In genomic region chr14:53956427-53957201, GRCh38 we compare ENCODE assay signal across 8 cellular contexts. TPM values are rescaled to one million over a fixed set of nuclear protein-coding genes. Genes with fewer than 3 reads are reported as not detected.
A peak's percentile ranks its signal among the peaks of the same experiment; 100 is the strongest.
DNase-seq lines count a peak whose midpoint lies in the region; ATAC-seq, FAIRE-seq and TF ChIP-seq lines count a peak whose summit lies in the region.

Gene BMP4 (minus strand): TSS chr14:53956825. CDS start chr14:53952222, 4,603 bp downstream.

- intact Hi-C loops in aorta (cut with DNase I) = loop anchor here (5.0 to 10.0 kb wide), 3 partner anchors 216 to 378 kb away; no protein-coding TSS in a partner anchor

- H3K27me3 ChIP-seq in SJCRH30 (no peaks in the 10 kb centered on the region), aorta (ENCODE audit: control insufficient read depth in 1 of 2, insufficient read depth in 2 of 2, low read length in 1 of 2) (no peaks in the 10 kb centered on the region)

- H3K27ac ChIP-seq in SJCRH30 = no peak within 1 kb of the TSS
- peak within 1 kb of the TSS in 1 of 2 donors; percentile 29 for H3K27ac ChIP-seq in aorta (ENCODE audit: low read depth in 1 of 2, low read length in 2 of 2)

- no peak for TF ChIP-seq CTCF in epithelial cell of esophagus (IDR thresholded peaks at IDR 0.05; ENCODE audit: insufficient read depth, low read depth, low read length, missing control alignments)

- H3K36me3 ChIP-seq in SJCRH30 (peaks cover under 1% of the 10 kb centered on the region; the same call in 1 of the 2 replicates), aorta (ENCODE audit: control insufficient read depth in 1 of 2, insufficient read depth in 2 of 2, low read length in 1 of 2) (no peaks in the 10 kb centered on the region)

- ATAC-seq in aorta (ENCODE audit: low FRiP score) = peak; percentile 79

- no peaks in the 10 kb centered on the region for H3K9me3 ChIP-seq in SJCRH30 (replicated peaks)
- no peaks in the 10 kb centered on the region for H3K9me3 ChIP-seq in aorta (ENCODE audit: control insufficient read depth, low read length)

- H3K4me3 ChIP-seq in SJCRH30 (no peak within 1 kb of the TSS), epithelial cell of esophagus (ENCODE audit: low read length) (peak within 1 kb of the TSS; percentile 4), aorta (ENCODE audit: low read length in 2 of 2) (peak within 1 kb of the TSS; percentile 55 to 72)

- 12 to 13% methylated on average over 44 to 45 of the region's 45 CpGs for whole genome bisulfite sequencing in aorta, 2 donors

- no peak for FAIRE-seq in frontal cortex (lab: Jason Lieb, UNC)

- peak; percentile 57 for DNase-seq in activated CD8-positive, alpha-beta memory T cell treated with anti-CD3 and anti-CD28 coated beads, Interleukin-2, amount 50 U/mL, for 48 hours
- DNase-seq in activated CD8-positive, alpha-beta memory T cell treated with anti-CD3 and anti-CD28 coated beads for 24 hours = no peak
- DNase-seq in SJCRH30 = no peak
- peak; percentile 65 for DNase-seq in epithelial cell of esophagus (ENCODE audit: low read depth)
- DNase-seq in mucosa of gallbladder (ENCODE audit: low spot score) = peak; percentile 92
- DNase-seq in aorta = peak; percentile 91 to 92
- DNase-seq in frontal cortex (ENCODE audit: low spot score in 2 of 2) = no peak
- DNase-seq in NCI-H1436 treated with DMSO at 0.1 percent for 48 hours (lab: John Stamatoyannopoulos, UW) = no peak

- no peaks in the 10 kb centered on the region for H3K4me1 ChIP-seq in SJCRH30
- H3K4me1 ChIP-seq in aorta (ENCODE audit: control insufficient read depth in 1 of 2, insufficient read depth in 2 of 2, low read length in 2 of 2) = no peaks in the 10 kb centered on the region

RNA-seq across cellular contexts. Expression of gene BMP4, which starts in this region (rescaled TPM):
- total RNA-seq in SJCRH30 (2014; rRNA removed; shearing (Covaris generic)) = 42.5 and 42.9 TPM in 2 replicates
- 44.2 TPM for total RNA-seq in mucosa of gallbladder
- 10 to 100 TPM in 1 of 2 donors, 1 to 10 TPM in 1; 7.8 to 28.5 TPM for total RNA-seq in aorta
- polyA plus RNA-seq in aorta = 10 to 100 TPM in 1 of 2 donors, 1 to 10 TPM in 1; 9.1 to 16.6 TPM
- total RNA-seq in frontal cortex = 0.41 TPM

Comparison
In these comparisons a context has a peak if more than half of its experiments do, and no peak if none do; other contexts are left out.
1. DNase-seq: peak in activated CD8-positive, alpha-beta memory T cell treated with anti-CD3 and anti-CD28 coated beads, Interleukin-2, amount 50 U/mL, for 48 hours (single experiment), epithelial cell of esophagus (single experiment), mucosa of gallbladder (single experiment) and aorta (2 of 2); none in activated CD8-positive, alpha-beta memory T cell treated with anti-CD3 and anti-CD28 coated beads for 24 hours (single experiment), SJCRH30 (0 of 2), frontal cortex (0 of 2) and NCI-H1436 treated with DMSO at 0.1 percent for 48 hours (single experiment).